In the genomic region with DNA sequence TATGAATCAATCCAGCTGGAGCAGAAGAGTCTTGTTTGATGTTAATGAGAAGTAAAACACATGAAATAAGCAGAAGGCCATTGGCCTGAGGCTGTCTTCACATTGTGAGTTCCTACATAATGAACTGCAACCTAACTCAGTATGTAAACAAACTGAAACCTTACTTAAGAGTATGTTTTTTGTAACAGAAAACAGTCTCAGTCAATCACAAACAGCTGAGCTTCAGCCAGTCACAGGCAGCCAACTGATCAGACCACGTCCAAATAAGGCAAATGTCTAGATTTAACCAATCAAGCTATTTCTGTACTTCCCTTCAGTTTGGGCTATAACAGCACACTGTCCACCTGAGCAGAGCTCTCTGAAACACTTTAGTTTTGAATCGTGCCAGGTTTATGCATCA, we compare ENCODE assay signal across 9 cellular contexts.
DNase-seq lines count a peak whose midpoint lies in the region; ATAC-seq and TF ChIP-seq lines count a peak whose summit lies in the region.
"Had no signal": no experiment of that assay in that cellular context is flagged by ENCODE, and none has a peak within 500 bp of the region (broad histone marks: within the 10 kb centered on the region; RNA-seq: fewer than 3 reads in every experiment).

No MANE protein-coding gene starts in this region.

- no peak overlapping the region for H3K27ac ChIP-seq in neural progenitor cell
- H3K27ac ChIP-seq in RWPE1, result no peak overlapping the region

- H3F3A ChIP-seq in neural progenitor cell (ENCODE audit: low read depth), result no peaks in the 10 kb centered on the region

- no peaks in the 10 kb centered on the region for H3K36me3 Mint-ChIP-seq in neural progenitor cell

- TF ChIP-seq CTCF in neural progenitor cell (IDR thresholded peaks at IDR 0.05) (no peak), RWPE1 (conservative IDR thresholded peaks at IDR 0.05; ENCODE audit: low read depth) (no peak)

- no peak overlapping the region for H3K4me2 ChIP-seq in neural progenitor cell

- no peaks in the 10 kb centered on the region for H3K4me1 ChIP-seq in neural progenitor cell

- ATAC-seq in GM19043 (IDR thresholded peaks at IDR 0.05; ENCODE audit: low read depth, unreplicated experiment), result peak; percentile 79
- peak; percentile 90 for ATAC-seq in HG02623 (IDR thresholded peaks at IDR 0.05; ENCODE audit: unreplicated experiment)
- ATAC-seq in HG03521 (IDR thresholded peaks at IDR 0.05; ENCODE audit: unreplicated experiment), result peak; percentile 89

- no peaks in the 10 kb centered on the region for H3K36me3 ChIP-seq in neural progenitor cell

- H3K9ac ChIP-seq in neural progenitor cell, result no peak overlapping the region

- H3K27me3 Mint-ChIP-seq in neural progenitor cell (ENCODE audit: insufficient read depth, low read depth), result no peaks in the 10 kb centered on the region

- no peaks in the 10 kb centered on the region for H4K20me1 ChIP-seq in neural progenitor cell (ENCODE audit: low read depth)

- H3K27ac Mint-ChIP-seq in neural progenitor cell, result no peak overlapping the region

- H3K27me3 ChIP-seq in neural progenitor cell, result no peaks in the 10 kb centered on the region

- no peak overlapping the region for H3K4me3 ChIP-seq in neural progenitor cell

- no peaks in the 10 kb centered on the region for H3K79me2 ChIP-seq in neural progenitor cell (ENCODE audit: low read depth)

- POLR2A ChIA-PET in RWPE1 (lab: Yijun Ruan, JAX; ENCODE audit: low non-redundant PET) (interaction anchor here (0.7 kb wide), 1 partner anchor 13 kb away, joined by 4 read pairs; no protein-coding TSS in a partner anchor), HEK293T (lab: Yijun Ruan, JAX) (no interaction called here)

- H3K9me3 Mint-ChIP-seq in neural progenitor cell, result no peaks in the 10 kb centered on the region

- no peaks in the 10 kb centered on the region for H3K4me1 Mint-ChIP-seq in neural progenitor cell

- no peaks in the 10 kb centered on the region for H3K9me3 ChIP-seq in neural progenitor cell (ENCODE audit: low read depth)

- CTCF ChIA-PET in RWPE1 (lab: Yijun Ruan, JAX) (interaction anchor here (0.7 to 1.2 kb wide), 3 partner anchors 86 to 1020 kb away, joined by 3 to 7 read pairs (median 6); no protein-coding TSS in a partner anchor), HEK293T (lab: Yijun Ruan, JAX) (interaction anchor here (0.7 kb wide), 1 partner anchor 8 kb away, joined by 3 read pairs; no protein-coding TSS in a partner anchor)

- peak overlapping the region; percentile 94 for H2AFZ ChIP-seq in neural progenitor cell (replicated peaks)

- no peak for DNase-seq in neural progenitor cell (ENCODE audit: low spot score)
- no peak for DNase-seq in RWPE1 (ENCODE audit: low spot score)
- no peak for DNase-seq in NCI-H1694 treated with DMSO at 0.1 percent for 48 hours (lab: John Stamatoyannopoulos, UW)
- no peak for DNase-seq in HEK293T (ENCODE audit: extremely low spot score)
- DNase-seq in DMS 273 (lab: John Stamatoyannopoulos, UW; ENCODE audit: unreplicated experiment), result no peak
- DNase-seq: activated CD4-positive, CD25-positive, alpha-beta regulatory T cell treated with anti-CD3 and anti-CD28 coated beads, Interleukin-2, amount 50 U/mL, for 72 hours had no signal

- H3K4me3 Mint-ChIP-seq in neural progenitor cell, result no peak overlapping the region

TF ChIP-seq in HEK293T, 16 proteins besides CTCF, POLR2A, EP300 and RAD21:
- no peak for TF ChIP-seq FOXK2 (IDR thresholded peaks at IDR 0.05)
- no peak for TF ChIP-seq ZNF384 (IDR thresholded peaks at IDR 0.05)
- no peak for TF ChIP-seq BHLHE40 (IDR thresholded peaks at IDR 0.05; ENCODE audit: borderline replicate concordance)
- TF ChIP-seq FOXM1 (IDR thresholded peaks at IDR 0.05; ENCODE audit: borderline replicate concordance), result no peak
- TF ChIP-seq SUZ12 (IDR thresholded peaks at IDR 0.05), result no peak
- no peak for TF ChIP-seq CTBP1 (IDR thresholded peaks at IDR 0.05; ENCODE audit: borderline replicate concordance)
- TF ChIP-seq ARNT (IDR thresholded peaks at IDR 0.05), result no peak
- no peak for TF ChIP-seq TARDBP (IDR thresholded peaks at IDR 0.05)
- no peak for TF ChIP-seq LEF1 (IDR thresholded peaks at IDR 0.05; ENCODE audit: borderline replicate concordance)
- no peak for TF ChIP-seq HDGF (IDR thresholded peaks at IDR 0.05; ENCODE audit: borderline replicate concordance)
- no peak for TF ChIP-seq SP1 (IDR thresholded peaks at IDR 0.05)
- no peak for TF ChIP-seq ELF4 (IDR thresholded peaks at IDR 0.05)
- TF ChIP-seq, protein P1, sequence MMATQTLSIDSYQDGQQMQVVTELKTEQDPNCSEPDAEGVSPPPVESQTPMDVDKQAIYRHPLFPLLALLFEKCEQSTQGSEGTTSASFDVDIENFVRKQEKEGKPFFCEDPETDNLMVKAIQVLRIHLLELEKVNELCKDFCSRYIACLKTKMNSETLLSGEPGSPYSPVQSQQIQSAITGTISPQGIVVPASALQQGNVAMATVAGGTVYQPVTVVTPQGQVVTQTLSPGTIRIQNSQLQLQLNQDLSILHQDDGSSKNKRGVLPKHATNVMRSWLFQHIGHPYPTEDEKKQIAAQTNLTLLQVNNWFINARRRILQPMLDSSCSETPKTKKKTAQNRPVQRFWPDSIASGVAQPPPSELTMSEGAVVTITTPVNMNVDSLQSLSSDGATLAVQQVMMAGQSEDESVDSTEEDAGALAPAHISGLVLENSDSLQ (IDR thresholded peaks at IDR 0.05), result no peak
- TF ChIP-seq L3MBTL2 (conservative IDR thresholded peaks at IDR 0.05), result no peak
- no peak for TF ChIP-seq FOXA1 (IDR thresholded peaks at IDR 0.05)
- no peak for TF ChIP-seq NFRKB (IDR thresholded peaks at IDR 0.05)
